ENCODE assay signal across 10 cellular contexts in the genomic region with DNA sequence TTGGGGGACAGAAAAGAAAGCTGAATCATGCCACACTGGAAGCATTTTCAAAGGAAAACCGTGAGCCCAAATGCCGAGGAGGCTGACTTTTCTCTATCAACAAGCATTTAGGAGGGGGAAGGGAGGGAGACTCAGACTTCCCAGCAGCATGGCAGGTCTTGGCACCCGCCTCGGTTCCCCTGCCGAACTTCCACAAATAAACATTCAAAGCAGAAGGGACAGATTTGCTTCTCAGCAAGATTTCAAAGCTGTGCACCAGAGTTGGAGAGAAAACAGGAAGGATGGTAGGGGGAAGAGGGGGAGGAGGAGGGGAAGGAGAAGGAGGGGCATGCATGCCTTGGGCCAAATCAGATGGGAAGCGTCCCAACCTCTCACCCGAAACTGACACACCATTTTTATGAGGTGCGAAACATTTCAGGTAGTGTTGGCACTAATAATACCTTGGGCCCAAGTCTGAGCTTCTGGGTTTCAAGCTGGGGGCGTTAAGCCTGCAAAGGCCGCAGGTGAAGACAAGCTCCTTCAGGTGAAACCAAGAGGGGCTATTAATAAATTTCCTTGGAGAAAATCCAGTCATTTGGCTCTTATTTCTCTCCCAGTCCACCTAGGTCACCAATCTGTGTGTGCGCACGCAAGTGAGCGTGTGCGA.
DNase-seq lines count a peak whose midpoint lies in the region; ATAC-seq and TF ChIP-seq lines count a peak whose summit lies in the region.
"Had no signal": no experiment of that assay in that cellular context is flagged by ENCODE, and none has a peak within 500 bp of the region (broad histone marks: within the 10 kb centered on the region; RNA-seq: fewer than 3 reads in every experiment).

No MANE protein-coding gene starts in this region.

- no peaks in the 10 kb centered on the region for H3K27me3 ChIP-seq in layer of hippocampus (ENCODE audit: control insufficient read depth, insufficient read depth, low read length)

- H3K4me1 ChIP-seq in HEK293 (ENCODE audit: control insufficient read depth, insufficient read depth, low read length) = peaks cover 2% of the 10 kb centered on the region; the same call in 1 of the 2 replicates

- H3K9me3 ChIP-seq in HEK293 (ENCODE audit: control insufficient read depth, insufficient read depth, low read depth, low read length) = no peaks in the 10 kb centered on the region

- DNase-seq in cardiac fibroblast (ENCODE audit: low read depth in 2 of 2) (peak; percentile 75 to 94), smooth muscle cell of the brain vasculature (ENCODE audit: low read depth, low spot score) (peak; percentile 98)
- no peak for DNase-seq in stimulated activated naive CD8-positive, alpha-beta T cell treated with anti-CD3 and anti-CD28 coated beads, Interleukin-15, Interleukin-2, amounts not matched to agents 100 U/mL and 50 U/mL, for 24 hours
- DNase-seq: activated CD4-positive, alpha-beta memory T cell treated with anti-CD3 and anti-CD28 coated beads, Interleukin-2, amount 10 ng/mL, durations not matched to agents 7 days and 5 days; naive B cell had no signal

- H3K4me3 ChIP-seq in HEK293 (ENCODE audit: low read depth, low read length) (no peak overlapping the region), cardiac fibroblast (replicated peaks in 1 of 2; ENCODE audit: low read depth in 2 of 2, low read length in 2 of 2) (no peak overlapping the region)

- POLR2A ChIA-PET in HEK293 (lab: Yijun Ruan, JAX) = no interaction called here

- CTCF ChIA-PET in HEK293 (lab: Yijun Ruan, JAX) = interaction anchor here (0.6 to 1.2 kb wide), 3 partner anchors 33 to 69 kb away, joined by 3 to 4 read pairs (median 3); no protein-coding TSS in a partner anchor

- TF ChIP-seq CTCF in HEK293 (tag by site-specific recombination; IDR thresholded peaks at IDR 0.05) (no peak), cardiac fibroblast (IDR thresholded peaks at IDR 0.05; ENCODE audit: low read depth, low read length) (no peak)

- no peaks in the 10 kb centered on the region for H3K36me3 ChIP-seq in HEK293 (ENCODE audit: control insufficient read depth in 2 of 2, insufficient read depth in 1 of 2, low read length in 2 of 2)

- no peak for ATAC-seq in GM21786 (IDR thresholded peaks at IDR 0.05; ENCODE audit: unreplicated experiment)
- ATAC-seq in GM21360 (IDR thresholded peaks at IDR 0.05; ENCODE audit: unreplicated experiment) = no peak
- no peak for ATAC-seq in HG03139 (IDR thresholded peaks at IDR 0.05; ENCODE audit: unreplicated experiment)
- ATAC-seq in stimulated activated naive CD8-positive, alpha-beta T cell treated with anti-CD3 and anti-CD28 coated beads, Interleukin-15, Interleukin-2, amounts not matched to agents 100 U/mL and 50 U/mL, for 24 hours = no peak

- H3K27ac ChIP-seq in HEK293 (ENCODE audit: extremely low read depth, low read depth, low read length) (no peak overlapping the region), layer of hippocampus (ENCODE audit: low read depth, low read length) (peak overlapping the region; percentile 70)

TF ChIP-seq in HEK293, 187 proteins besides CTCF, POLR2A, EP300 and RAD21:
- no peak for TF ChIP-seq ZNF549 (tag by site-specific recombination; IDR thresholded peaks at IDR 0.05)
- TF ChIP-seq, protein P1, sequence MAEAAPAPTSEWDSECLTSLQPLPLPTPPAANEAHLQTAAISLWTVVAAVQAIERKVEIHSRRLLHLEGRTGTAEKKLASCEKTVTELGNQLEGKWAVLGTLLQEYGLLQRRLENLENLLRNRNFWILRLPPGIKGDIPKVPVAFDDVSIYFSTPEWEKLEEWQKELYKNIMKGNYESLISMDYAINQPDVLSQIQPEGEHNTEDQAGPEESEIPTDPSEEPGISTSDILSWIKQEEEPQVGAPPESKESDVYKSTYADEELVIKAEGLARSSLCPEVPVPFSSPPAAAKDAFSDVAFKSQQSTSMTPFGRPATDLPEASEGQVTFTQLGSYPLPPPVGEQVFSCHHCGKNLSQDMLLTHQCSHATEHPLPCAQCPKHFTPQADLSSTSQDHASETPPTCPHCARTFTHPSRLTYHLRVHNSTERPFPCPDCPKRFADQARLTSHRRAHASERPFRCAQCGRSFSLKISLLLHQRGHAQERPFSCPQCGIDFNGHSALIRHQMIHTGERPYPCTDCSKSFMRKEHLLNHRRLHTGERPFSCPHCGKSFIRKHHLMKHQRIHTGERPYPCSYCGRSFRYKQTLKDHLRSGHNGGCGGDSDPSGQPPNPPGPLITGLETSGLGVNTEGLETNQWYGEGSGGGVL (tag by site-specific recombination; IDR thresholded peaks at IDR 0.05) = peak; percentile 38; the same call in 1 of the 2 replicates
TF ChIP-seq in HEK293: peak in this region for 1.
